10 cellular contexts compared by ENCODE assay signal in genomic region chr9:34559616-34560546, GRCh38. TPM values are rescaled to one million over a fixed set of nuclear protein-coding genes. Genes with fewer than 3 reads are reported as not detected.
DNase-seq lines count a peak whose midpoint lies in the region; ATAC-seq, FAIRE-seq and TF ChIP-seq lines count a peak whose summit lies in the region.
"Had no signal": no experiment of that assay in that cellular context is flagged by ENCODE, and none has a peak within 500 bp of the region (broad histone marks: within the 10 kb centered on the region; RNA-seq: fewer than 3 reads in every experiment).

No MANE protein-coding gene starts in this region.

- POLR2A ChIA-PET in HEK293 (lab: Yijun Ruan, JAX) = no interaction called here
- POLR2A ChIA-PET in K562 (lab: Yijun Ruan, JAX) = interaction anchor here (1.2 kb wide), 1 partner anchor 20 kb away, joined by 4 read pairs; no protein-coding TSS in a partner anchor

- WGBS in K562 (ENCODE audit: insufficient coverage, low coverage, missing lambda C conversion rate) = 0% methylated on average over 5 of the region's 21 CpGs
- 37% methylated on average over 7 of the region's 21 CpGs for WGBS in hepatocyte (ENCODE audit: low lambda C conversion rate, missing lambda C conversion rate)

- no peak for DNase-seq in K562 (ENCODE audit: extremely low read depth in 1 of 4, low spot score in 3 of 4)
- DNase-seq in hepatocyte (ENCODE audit: low spot score) = peak; percentile 69
- DNase-seq in NAMALWA (ENCODE audit: low spot score) = no peak
- no peak for DNase-seq in activated CD8-positive, alpha-beta memory T cell treated with anti-CD3 and anti-CD28 coated beads, Interleukin-2, amount 50 U/mL, for 48 hours
- no peak for DNase-seq in activated CD4-positive, alpha-beta T cell treated with anti-CD3 and anti-CD28 coated beads, Interleukin-2, amount 50 U/mL, for 48 hours
- DNase-seq in stimulated activated CD4-positive, alpha-beta T cell treated with anti-CD3 and anti-CD28 coated beads, Interleukin-4, amount 100 ng/mL, for 24 hours = no peak

- peak; percentile 27; the same call in 1 of the 3 replicates for ATAC-seq in K562

- CTCF ChIA-PET in HEK293 (lab: Yijun Ruan, JAX) = interaction anchor here (0.9 to 2.3 kb wide), 4 partner anchors 9 to 44 kb away, joined by 3 to 13 read pairs (median 6); no protein-coding TSS in a partner anchor
- CTCF ChIA-PET in K562 (lab: Yijun Ruan, JAX; ENCODE audit: low intra/inter-chr PET ratio) = no interaction called here

- no peak overlapping the region for H3K9ac ChIP-seq in K562 (ENCODE audit: insufficient read depth in 1 of 2, low read depth in 2 of 2, low read length in 2 of 2)
- peak overlapping the region; percentile 48 to 79 (median 62) for H3K9ac ChIP-seq in skeletal muscle tissue (ENCODE audit: low read depth in 1 of 3, low read length in 3 of 3)

- H3K9me2 ChIP-seq in hepatocyte (replicated peaks; ENCODE audit: insufficient read depth) = no peaks in the 10 kb centered on the region

- H3K4me1 ChIP-seq in HEK293 (ENCODE audit: control insufficient read depth, insufficient read depth, low read length) = peaks cover under 1% of the 10 kb centered on the region; the same call in 1 of the 2 replicates
- peaks cover 0 to 6% of the 10 kb centered on the region in 2 experiments; a peak in 2 of 5 replicates for H3K4me1 ChIP-seq in K562 (replicated peaks in 1 of 2; ENCODE audit: control insufficient read depth in 2 of 2, insufficient read depth in 2 of 2, low read length in 2 of 2)
- H3K4me1 ChIP-seq in hepatocyte (ENCODE audit: insufficient read depth) = peaks cover 25% of the 10 kb centered on the region
- peaks cover 51 to 63% (median 57%) of the 10 kb centered on the region in 3 donors for H3K4me1 ChIP-seq in skeletal muscle tissue (ENCODE audit: control insufficient read depth in 3 of 3, insufficient read depth in 3 of 3, low read length in 3 of 3)

- FAIRE-seq in K562 (lab: Jason Lieb, UNC) = no peak

- H4K20me1 ChIP-seq in K562 (replicated peaks; ENCODE audit: control insufficient read depth, insufficient read depth, low read length) (no peaks in the 10 kb centered on the region; the same call in 1 of the 2 replicates), hepatocyte (ENCODE audit: insufficient read depth, poor library complexity, severe bottlenecking) (no peaks in the 10 kb centered on the region)

- H3K4me2 ChIP-seq in K562 (ENCODE audit: insufficient read depth, low read length) = no peak overlapping the region
- peak overlapping the region; percentile 61 for H3K4me2 ChIP-seq in hepatocyte

- H3K9me1 ChIP-seq in K562 (ENCODE audit: control insufficient read depth, insufficient read depth, low read length) = no peaks in the 10 kb centered on the region

- H3K4me3 ChIP-seq in HEK293 (ENCODE audit: low read depth, low read length) = no peak overlapping the region
- no peak overlapping the region for H3K4me3 ChIP-seq in K562
- H3K4me3 ChIP-seq in hepatocyte = no peak overlapping the region
- peak overlapping the region; percentile 32 to 54 (median 53) for H3K4me3 ChIP-seq in skeletal muscle tissue (ENCODE audit: low read length in 3 of 3)
- H3K4me3 ChIP-seq: thoracic aorta had no signal

- H3K9me3 ChIP-seq in HEK293 (ENCODE audit: control insufficient read depth, insufficient read depth, low read depth, low read length) (no peaks in the 10 kb centered on the region), K562 (replicated peaks; ENCODE audit: control insufficient read depth, insufficient read depth, low read depth, low read length) (no peaks in the 10 kb centered on the region), hepatocyte (ENCODE audit: low read depth) (no peaks in the 10 kb centered on the region), skeletal muscle tissue (ENCODE audit: control insufficient read depth in 3 of 3, low read length in 3 of 3) (no peaks in the 10 kb centered on the region)
- H3K9me3 ChIP-seq: neutrophil, thoracic aorta had no signal

- H3K79me2 ChIP-seq in K562 (ENCODE audit: control insufficient read depth, insufficient read depth, low read length) = no peaks in the 10 kb centered on the region
- no peaks in the 10 kb centered on the region for H3K79me2 ChIP-seq in hepatocyte

- no TSS peak for BruUV-seq in K562 (replicated peaks; lab: Mats Ljungman, UMichigan)

- H3K27ac ChIP-seq in HEK293 (ENCODE audit: extremely low read depth, low read depth, low read length) (no peak overlapping the region), K562 (ENCODE audit: extremely low read depth, low read depth, low read length) (no peak overlapping the region), hepatocyte (peak overlapping the region; percentile 73), skeletal muscle tissue (ENCODE audit: low read depth, low read length) (peak overlapping the region; percentile 88)
- H3K27ac ChIP-seq: neutrophil, thoracic aorta had no signal

- H3K27me3 ChIP-seq in K562 (ENCODE audit: control insufficient read depth in 2 of 2, insufficient read depth in 2 of 2, low read length in 2 of 2) (peaks cover 0 to 47% of the 10 kb centered on the region in 2 experiments; a peak in 4 of 5 replicates), hepatocyte (no peaks in the 10 kb centered on the region), skeletal muscle tissue (ENCODE audit: control insufficient read depth in 3 of 3, insufficient read depth in 3 of 3, low read length in 3 of 3) (peaks cover 0 to 4% (median 2%) of the 10 kb centered on the region in 3 donors)

- no peak for TF ChIP-seq CTCF in HEK293 (tag by site-specific recombination; IDR thresholded peaks at IDR 0.05)
- no peak for TF ChIP-seq CTCF in K562 (IDR thresholded peaks at IDR 0.05 in 2 of 3, conservative IDR thresholded peaks at IDR 0.05 in 1 of 3; ENCODE audit: insufficient read depth in 2 of 3, low read depth in 1 of 3, low read length in 3 of 3)
- no peak for TF ChIP-seq CTCF in hepatocyte (IDR thresholded peaks at IDR 0.05; ENCODE audit: poor library complexity)

- H2AFZ ChIP-seq in K562 (ENCODE audit: low read depth, low read length) (no peak overlapping the region), hepatocyte (no peak overlapping the region)

- no peaks in the 10 kb centered on the region for H3K36me3 ChIP-seq in HEK293 (ENCODE audit: control insufficient read depth in 2 of 2, insufficient read depth in 1 of 2, low read length in 2 of 2)
- no peaks in the 10 kb centered on the region for H3K36me3 ChIP-seq in K562 (ENCODE audit: control insufficient read depth, insufficient read depth, low read length)
- H3K36me3 ChIP-seq in hepatocyte (replicated peaks; ENCODE audit: insufficient read depth, low read depth) = no peaks in the 10 kb centered on the region
- H3K36me3 ChIP-seq in skeletal muscle tissue (ENCODE audit: control insufficient read depth in 3 of 3, insufficient read depth in 3 of 3, low read length in 3 of 3) = peaks cover 0 to 12% (median 9%) of the 10 kb centered on the region in 3 donors
- H3K36me3 ChIP-seq: neutrophil, thoracic aorta had no signal

- no peak for TF ChIP-seq EP300 in K562 (IDR thresholded peaks at IDR 0.05; ENCODE audit: low read length)

- intact Hi-C loops in K562 (cut with micrococcal nuclease) = no loop called here

- in situ Hi-C loops in K562 (cut with MboI) = no loop called here

- no peak for TF ChIP-seq POLR2A in K562 (conservative IDR thresholded peaks at IDR 0.05)

- TF ChIP-seq RAD21 in K562 (CRISPR knock-in tag; conservative IDR thresholded peaks at IDR 0.05 in 1 of 2, IDR thresholded peaks at IDR 0.05 in 1 of 2) = no peak

RNA-seq across cellular contexts. Expression of gene CNTFR, which starts 29.6 kb away (rescaled TPM):
- total RNA-seq in K562 (2011; cell fraction: chromatin; rRNA removed; ENCODE audit: low replicate concordance) = not detected in 2 replicates
- total RNA-seq in K562 (2011; cell fraction: nucleolus; rRNA removed) = not detected in 2 replicates
- total RNA-seq in K562 (2011; cell fraction: nucleoplasm; rRNA removed) = not detected in 2 replicates
- not detected in 2 replicates for total RNA-seq in K562 (2014; rRNA removed)
- not detected in 2 replicates for total RNA-seq in K562 (2014; rRNA removed; fragmentation: Illumina TruSeq; extraction: Trizol)
- total RNA-seq in K562 (2015; rRNA removed; fragmentation: Illumina TruSeq; extraction: Trizol) = not detected in 2 replicates
- total RNA-seq in K562 (2021) = not detected in 2 replicates
- polyA plus RNA-seq in K562 (2011; rRNA removed) = not detected in 2 replicates
- not detected in 2 replicates for polyA plus RNA-seq in K562 (2011; cell fraction: cytosol; rRNA removed)
- polyA plus RNA-seq in K562 (2011; cell fraction: nucleus; rRNA removed) = not detected in 2 replicates
- polyA plus RNA-seq in K562 (2012) = not detected in 2 replicates
- not detected in 2 replicates for polyA plus RNA-seq in K562 (2014; fragmentation: Illumina TruSeq; extraction: Trizol)
- not detected for polyA plus RNA-seq in K562 (2014; fragmentation: Nextera tagmentation; extraction: Ambion mirVana)
- polyA plus RNA-seq in K562 (2014; rRNA removed) = not detected in 2 replicates
- not detected in 2 replicates for polyA minus RNA-seq in K562 (2011; rRNA and poly(A)+ RNA removed)
- polyA minus RNA-seq in K562 (2011; cell fraction: cytosol; rRNA and poly(A)+ RNA removed) = not detected in 2 replicates
- polyA minus RNA-seq in K562 (2011; cell fraction: nucleus; rRNA and poly(A)+ RNA removed) = not detected in 2 replicates
- 2.1 and 4.7 TPM in 2 replicates for total RNA-seq in hepatocyte
- 7.0 and 7.5 TPM in 2 replicates for polyA plus RNA-seq in hepatocyte
- total RNA-seq in skeletal muscle tissue = 3.1 TPM

RNA-seq across cellular contexts. Expression of gene ENHO, which starts 37.1 kb away (rescaled TPM):
- not detected in 2 replicates for total RNA-seq in K562 (2011; cell fraction: chromatin; rRNA removed; ENCODE audit: low replicate concordance)
- not detected in 2 replicates for total RNA-seq in K562 (2011; cell fraction: nucleolus; rRNA removed)
- not detected in 2 replicates for total RNA-seq in K562 (2011; cell fraction: nucleoplasm; rRNA removed)
- total RNA-seq in K562 (2014; rRNA removed) (0.12 TPM in 1 of 2 replicates, not detected in the other), K562 (2014; rRNA removed; fragmentation: Illumina TruSeq; extraction: Trizol) (not detected in 2 replicates), K562 (2015; rRNA removed; fragmentation: Illumina TruSeq; extraction: Trizol) (not detected in 2 replicates), K562 (2021) (0.24 TPM in 1 of 2 replicates, not detected in the other), hepatocyte (1.5 and 1.6 TPM in 2 replicates), skeletal muscle tissue (4.2 TPM)
- polyA plus RNA-seq in K562 (2011; rRNA removed) (not detected in 2 replicates), K562 (2014; fragmentation: Illumina TruSeq; extraction: Trizol) (not detected in 2 replicates), K562 (2014; fragmentation: Nextera tagmentation; extraction: Ambion mirVana) (not detected), K562 (2014; rRNA removed) (not detected in 2 replicates), hepatocyte (5.3 and 9.4 TPM in 2 replicates)
- polyA plus RNA-seq in K562 (2011; cell fraction: cytosol; rRNA removed) = 0.06 TPM in 1 of 2 replicates, not detected in the other
- not detected in 2 replicates for polyA plus RNA-seq in K562 (2011; cell fraction: nucleus; rRNA removed)
- polyA plus RNA-seq in K562 (2012) = not detected in 2 replicates
- polyA minus RNA-seq in K562 (2011; rRNA and poly(A)+ RNA removed) = not detected in 2 replicates
- not detected in 2 replicates for polyA minus RNA-seq in K562 (2011; cell fraction: cytosol; rRNA and poly(A)+ RNA removed)
- polyA minus RNA-seq in K562 (2011; cell fraction: nucleus; rRNA and poly(A)+ RNA removed) = not detected in 2 replicates
- total RNA-seq: thoracic aorta had no signal

RNA-seq across cellular contexts. Expression of gene RPP25L, which starts 52.0 kb away (rescaled TPM):
- 4.8 and 13.1 TPM in 2 replicates for total RNA-seq in K562 (2011; cell fraction: chromatin; rRNA removed; ENCODE audit: low replicate concordance)
- 24.3 and 25.9 TPM in 2 replicates for total RNA-seq in K562 (2011; cell fraction: nucleolus; rRNA removed)
- total RNA-seq in K562 (2011; cell fraction: nucleoplasm; rRNA removed) = 14.3 and 16.9 TPM in 2 replicates
- 42.0 and 51.6 TPM in 2 replicates for total RNA-seq in K562 (2014; rRNA removed)
- total RNA-seq in K562 (2014; rRNA removed; fragmentation: Illumina TruSeq; extraction: Trizol) = 12.1 and 19.1 TPM in 2 replicates
- total RNA-seq in K562 (2015; rRNA removed; fragmentation: Illumina TruSeq; extraction: Trizol) = 24.6 and 25.4 TPM in 2 replicates
- 34.9 and 38.2 TPM in 2 replicates for total RNA-seq in K562 (2021)
- polyA plus RNA-seq in K562 (2011; rRNA removed) = 31.5 and 36.7 TPM in 2 replicates
- 43.6 and 104 TPM in 2 replicates for polyA plus RNA-seq in K562 (2011; cell fraction: cytosol; rRNA removed)
- polyA plus RNA-seq in K562 (2011; cell fraction: nucleus; rRNA removed) = 25.2 and 35.0 TPM in 2 replicates
- 38.1 and 40.0 TPM in 2 replicates for polyA plus RNA-seq in K562 (2012)
- 19.7 and 39.2 TPM in 2 replicates for polyA plus RNA-seq in K562 (2014; fragmentation: Illumina TruSeq; extraction: Trizol)
- polyA plus RNA-seq in K562 (2014; fragmentation: Nextera tagmentation; extraction: Ambion mirVana) = 10 to 100 TPM; 16.3 to 29.0 TPM
- polyA plus RNA-seq in K562 (2014; rRNA removed) = 43.7 and 48.2 TPM in 2 replicates
- polyA minus RNA-seq in K562 (2011; rRNA and poly(A)+ RNA removed) = 6.4 and 8.7 TPM in 2 replicates
- polyA minus RNA-seq in K562 (2011; cell fraction: cytosol; rRNA and poly(A)+ RNA removed) = 15.8 and 16.4 TPM in 2 replicates
- polyA minus RNA-seq in K562 (2011; cell fraction: nucleus; rRNA and poly(A)+ RNA removed) = 8.1 and 13.2 TPM in 2 replicates
- total RNA-seq in hepatocyte = 30.0 and 31.5 TPM in 2 replicates
- 31.8 and 35.7 TPM in 2 replicates for polyA plus RNA-seq in hepatocyte
- total RNA-seq in skeletal muscle tissue = 25.6 TPM

Comparison
In these comparisons a context has a peak if more than half of its experiments do, and no peak if none do; other contexts are left out.
1. H3K27ac ChIP-seq: peak in hepatocyte (single experiment) and skeletal muscle tissue (single experiment); none in HEK293 (single experiment) and K562 (single experiment).
2. H3K4me3 ChIP-seq: peak in skeletal muscle tissue (3 of 3); none in HEK293 (single experiment), K562 (single experiment) and hepatocyte (single experiment).
3. H3K9ac ChIP-seq: peak in skeletal muscle tissue (3 of 3); none in K562 (0 of 2).